ENCODE assay signal across 10 cellular contexts in genomic region chr11:57598831-57599155, GRCh38. TPM values are rescaled to one million over a fixed set of nuclear protein-coding genes. Genes with fewer than 3 reads are reported as not detected.
DNase-seq lines count a peak whose midpoint lies in the region; ATAC-seq, FAIRE-seq and TF ChIP-seq lines count a peak whose summit lies in the region.
"Had no signal": no experiment of that assay in that cellular context is flagged by ENCODE, and none has a peak within 500 bp of the region (broad histone marks: within the 10 kb centered on the region; RNA-seq: fewer than 3 reads in every experiment).

No MANE protein-coding gene starts in this region.

- DNase-seq in CD14-positive monocyte (ENCODE audit: low spot score), result no peak
- DNase-seq in bronchial epithelial cell (ENCODE audit: low read depth), result peak; percentile 39
- no peak for DNase-seq in keratinocyte (ENCODE audit: low read depth, low spot score)
- peak; percentile 62 for DNase-seq in sciatic nerve (ENCODE audit: low spot score)
- DNase-seq in effector CD8-positive, alpha-beta T cell (lab: John Stamatoyannopoulos, UW), result no peak
- DNase-seq in NCI-H1092 treated with DMSO at 0.1 percent for 48 hours (lab: John Stamatoyannopoulos, UW), result no peak
- no peak for DNase-seq in NCI-H1048 (lab: John Stamatoyannopoulos, UW)
- DNase-seq: NCI-H2081 treated with DMSO at 0.1 percent for 48 hours had no signal

- FAIRE-seq in bronchial epithelial cell (lab: Jason Lieb, UNC) (no peak), keratinocyte (lab: Jason Lieb, UNC) (no peak)

- H3K9me1 ChIP-seq in keratinocyte (ENCODE audit: control insufficient read depth, extremely low read depth, insufficient read depth, low read length), result no peaks in the 10 kb centered on the region

- no peak overlapping the region for H3K9ac ChIP-seq in keratinocyte (ENCODE audit: control insufficient read depth, extremely low read depth, insufficient read depth, low read length)

- H3K36me3 ChIP-seq in bronchial epithelial cell (ENCODE audit: control insufficient read depth, insufficient read depth, low read length), result no peaks in the 10 kb centered on the region
- H3K36me3 ChIP-seq in keratinocyte (ENCODE audit: control insufficient read depth in 2 of 2, extremely low read depth in 1 of 2, insufficient read depth in 2 of 2, low read length in 2 of 2), result no peaks in the 10 kb centered on the region
- H3K36me3 ChIP-seq: SJSA1 had no signal

- no peaks in the 10 kb centered on the region for H4K20me1 ChIP-seq in keratinocyte (ENCODE audit: control insufficient read depth, extremely low read depth, insufficient read depth, low read length)

- H3K4me2 ChIP-seq in keratinocyte (ENCODE audit: control insufficient read depth, extremely low read depth, insufficient read depth, low read depth, low read length), result peak overlapping the region; percentile 46

- dilution Hi-C loops in keratinocyte (cut with MboI; ENCODE audit: extremely low pct_ligation_motif_present, low sequenced_read_pairs), result no loop called here

- no peaks in the 10 kb centered on the region for H3K79me2 ChIP-seq in keratinocyte (ENCODE audit: control insufficient read depth, insufficient read depth, low read length)

- H2AFZ ChIP-seq in keratinocyte (ENCODE audit: control insufficient read depth, low read length), result peak overlapping the region; percentile 30

- H3K9me3 Mint-ChIP-seq in CD14-positive monocyte, result no peaks in the 10 kb centered on the region

- no peak for TF ChIP-seq CTCF in CD14-positive monocyte (IDR thresholded peaks at IDR 0.05)
- no peak for TF ChIP-seq CTCF in bronchial epithelial cell (IDR thresholded peaks at IDR 0.05; ENCODE audit: insufficient read depth, low read length, severe bottlenecking)
- TF ChIP-seq CTCF in keratinocyte (optimal IDR thresholded peaks at IDR 0.05 in 1 of 3, IDR thresholded peaks at IDR 0.05 in 1 of 3, conservative IDR thresholded peaks at IDR 0.05 in 1 of 3; ENCODE audit: extremely low read depth in 1 of 3, insufficient read depth in 2 of 3, low read length in 3 of 3), result no peak

- intact Hi-C loops in CD14-positive monocyte (cut with micrococcal nuclease), result no loop called here
- intact Hi-C loops in sciatic nerve (cut with DNase I), result no loop called here

- peaks cover 6% of the 10 kb centered on the region for H3K4me1 ChIP-seq in keratinocyte (ENCODE audit: control insufficient read depth, extremely low read depth, insufficient read depth, low read length)
- H3K4me1 ChIP-seq: SJSA1 had no signal

- H3K4me1 Mint-ChIP-seq in CD14-positive monocyte, result peaks cover 21% of the 10 kb centered on the region

- H3K27ac Mint-ChIP-seq in CD14-positive monocyte, result no peak overlapping the region

- no peaks in the 10 kb centered on the region for H3K9me3 ChIP-seq in keratinocyte (ENCODE audit: control insufficient read depth, low read depth, low read length)
- H3K9me3 ChIP-seq: SJSA1 had no signal

- peaks cover 2% of the 10 kb centered on the region for H3K27me3 ChIP-seq in bronchial epithelial cell (ENCODE audit: control insufficient read depth, insufficient read depth, low read length)
- peaks cover 3% of the 10 kb centered on the region for H3K27me3 ChIP-seq in keratinocyte (ENCODE audit: control insufficient read depth, extremely low read depth, insufficient read depth, low read length)
- H3K27me3 ChIP-seq: SJSA1 had no signal

- H3K4me3 ChIP-seq in bronchial epithelial cell (ENCODE audit: low read depth, low read length) (no peak overlapping the region), keratinocyte (ENCODE audit: control insufficient read depth in 2 of 3, extremely low read depth in 1 of 3, insufficient read depth in 2 of 3, low read depth in 1 of 3, low read length in 3 of 3) (peak overlapping the region in 2 of 3 experiments; percentile 14 to 57)
- H3K4me3 ChIP-seq: SJSA1 had no signal

- H3K4me3 Mint-ChIP-seq in CD14-positive monocyte, result peak overlapping the region; percentile 82 to 91

- no peaks in the 10 kb centered on the region for H3K36me3 Mint-ChIP-seq in CD14-positive monocyte

- ATAC-seq in sciatic nerve, result peak; percentile 44
- ATAC-seq in HG02571 (IDR thresholded peaks at IDR 0.05; ENCODE audit: unreplicated experiment), result no peak

- no peak overlapping the region for H3K27ac ChIP-seq in keratinocyte (ENCODE audit: control insufficient read depth, insufficient read depth, low read length)
- H3K27ac ChIP-seq: SJSA1 had no signal

- peaks cover 0 to 6% (median 2%) of the 10 kb centered on the region in 3 donors for H3K27me3 Mint-ChIP-seq in CD14-positive monocyte (ENCODE audit: low read depth in 3 of 3)

RNA-seq across cellular contexts. Expression of gene SERPING1, which starts 1.3 kb away (rescaled TPM):
- polyA plus RNA-seq in CD14-positive monocyte (10 to 100 TPM in 1 of 2 donors, 1 to 10 TPM in 1; 8.5 to 10.8 TPM), keratinocyte (12.8 to 21.9 TPM (median 14.4 TPM) in 3 replicates)
- total RNA-seq in bronchial epithelial cell (1.3 and 2.0 TPM in 2 replicates), sciatic nerve (701 TPM)
- polyA plus RNA-seq in keratinocyte (2011; ENCODE audit: low read depth), result 8.4 TPM
- 29.9 and 33.4 TPM in 2 replicates for polyA plus RNA-seq in keratinocyte (2011; cell fraction: cytosol; rRNA removed)
- 31.9 and 42.8 TPM in 2 replicates for polyA plus RNA-seq in keratinocyte (2011; cell fraction: nucleus; rRNA removed)
- 20.9 and 29.3 TPM in 2 replicates for polyA plus RNA-seq in keratinocyte (2012; ENCODE audit: low replicate concordance)
- polyA minus RNA-seq in keratinocyte, result 11.7 to 22.2 TPM (median 19.8 TPM) in 3 replicates
- polyA minus RNA-seq in keratinocyte (2011; cell fraction: cytosol; rRNA and poly(A)+ RNA removed), result 26.3 TPM
- polyA minus RNA-seq in keratinocyte (2011; cell fraction: nucleus; rRNA and poly(A)+ RNA removed), result 13.1 and 20.5 TPM in 2 replicates
- total RNA-seq: SJSA1 had no signal

RNA-seq across cellular contexts. Expression of gene UBE2L6, which starts 31.3 kb away (rescaled TPM):
- polyA plus RNA-seq in CD14-positive monocyte, result 100 to 1,000 TPM; 268 to 284 TPM
- total RNA-seq in bronchial epithelial cell, result 7.4 and 13.6 TPM in 2 replicates
- 56.6 to 91.9 TPM (median 83.0 TPM) in 3 replicates for polyA plus RNA-seq in keratinocyte
- polyA plus RNA-seq in keratinocyte (2011; ENCODE audit: low read depth), result 7.3 TPM
- 80.2 and 98.6 TPM in 2 replicates for polyA plus RNA-seq in keratinocyte (2011; cell fraction: cytosol; rRNA removed)
- 28.2 and 34.6 TPM in 2 replicates for polyA plus RNA-seq in keratinocyte (2011; cell fraction: nucleus; rRNA removed)
- polyA plus RNA-seq in keratinocyte (2012; ENCODE audit: low replicate concordance), result 27.9 and 83.8 TPM in 2 replicates
- 91.7 to 187 TPM (median 100 TPM) in 3 replicates for polyA minus RNA-seq in keratinocyte
- 63.5 TPM for polyA minus RNA-seq in keratinocyte (2011; cell fraction: cytosol; rRNA and poly(A)+ RNA removed)
- polyA minus RNA-seq in keratinocyte (2011; cell fraction: nucleus; rRNA and poly(A)+ RNA removed), result 9.4 and 12.3 TPM in 2 replicates
- 53.5 TPM for total RNA-seq in sciatic nerve

RNA-seq across cellular contexts. Expression of gene YPEL4, which starts 50.9 kb away (rescaled TPM):
- polyA plus RNA-seq in CD14-positive monocyte (under 1 TPM in 1 of 2 donors, not detected in 1; 0.36 TPM), keratinocyte (0.05 to 0.14 TPM in 2 of 3 replicates, not detected in the other)
- total RNA-seq in bronchial epithelial cell (0.26 TPM in 1 of 2 replicates, not detected in the other), sciatic nerve (2.1 TPM)
- 2.7 TPM for polyA plus RNA-seq in keratinocyte (2011; ENCODE audit: low read depth)
- polyA plus RNA-seq in keratinocyte (2011; cell fraction: cytosol; rRNA removed), result not detected in 2 replicates
- 0.10 TPM in 1 of 2 replicates, not detected in the other for polyA plus RNA-seq in keratinocyte (2011; cell fraction: nucleus; rRNA removed)
- 0.10 and 0.75 TPM in 2 replicates for polyA plus RNA-seq in keratinocyte (2012; ENCODE audit: low replicate concordance)
- polyA minus RNA-seq in keratinocyte, result not detected in 3 replicates
- polyA minus RNA-seq in keratinocyte (2011; cell fraction: cytosol; rRNA and poly(A)+ RNA removed), result not detected
- not detected in 2 replicates for polyA minus RNA-seq in keratinocyte (2011; cell fraction: nucleus; rRNA and poly(A)+ RNA removed)
- total RNA-seq: SJSA1 had no signal

RNA-seq across cellular contexts. Expression of gene CLP1, which starts 58.8 kb away (rescaled TPM):
- polyA plus RNA-seq in CD14-positive monocyte (10 to 100 TPM; 12.9 to 17.9 TPM), keratinocyte (24.6 to 41.7 TPM (median 25.0 TPM) in 3 replicates)
- total RNA-seq in bronchial epithelial cell (15.7 and 28.2 TPM in 2 replicates), sciatic nerve (11.9 TPM)
- polyA plus RNA-seq in keratinocyte (2011; ENCODE audit: low read depth), result 13.5 TPM
- polyA plus RNA-seq in keratinocyte (2011; cell fraction: cytosol; rRNA removed), result 18.4 and 27.3 TPM in 2 replicates
- 30.9 and 40.4 TPM in 2 replicates for polyA plus RNA-seq in keratinocyte (2011; cell fraction: nucleus; rRNA removed)
- polyA plus RNA-seq in keratinocyte (2012; ENCODE audit: low replicate concordance), result 19.0 and 19.3 TPM in 2 replicates
- polyA minus RNA-seq in keratinocyte, result 10.0 to 27.2 TPM (median 23.5 TPM) in 3 replicates
- 11.5 TPM for polyA minus RNA-seq in keratinocyte (2011; cell fraction: cytosol; rRNA and poly(A)+ RNA removed)
- 12.9 and 15.7 TPM in 2 replicates for polyA minus RNA-seq in keratinocyte (2011; cell fraction: nucleus; rRNA and poly(A)+ RNA removed)

Comparison
In these comparisons a context has a peak if more than half of its experiments do, and no peak if none do; other contexts are left out.
1. DNase-seq: peak in bronchial epithelial cell (single experiment) and sciatic nerve (single experiment); none in CD14-positive monocyte (single experiment), keratinocyte (single experiment), effector CD8-positive, alpha-beta T cell (single experiment), NCI-H1092 treated with DMSO at 0.1 percent for 48 hours (single experiment) and NCI-H1048 (single experiment).
2. RNA of gene SERPING1, which starts 1.3 kb away (total RNA-seq): 701 TPM in sciatic nerve (single experiment); 1.3 to 2.0 TPM in bronchial epithelial cell; every median in the first group is over 100 times any median in the second.